ENCODE assay signal across 10 cellular contexts in genomic region chr4:133146192-133146573, GRCh38. TPM values are rescaled to one million over a fixed set of nuclear protein-coding genes. Genes with fewer than 3 reads are reported as not detected.
DNase-seq lines count a peak whose midpoint lies in the region; ATAC-seq and TF ChIP-seq lines count a peak whose summit lies in the region.
"Had no signal": no experiment of that assay in that cellular context is flagged by ENCODE, and none has a peak within 500 bp of the region (broad histone marks: within the 10 kb centered on the region; RNA-seq: fewer than 3 reads in every experiment).

No MANE protein-coding gene starts in this region.

- DNase-seq in GM23248: no peak
- DNase-seq in fibroblast of lung (ENCODE audit: low read depth in 2 of 2): no peak
- DNase-seq in prostate gland (ENCODE audit: low spot score): no peak
- no peak for DNase-seq in testis
- DNase-seq in NCI-H1105 (lab: John Stamatoyannopoulos, UW): no peak
- DNase-seq in NCI-H748 (lab: John Stamatoyannopoulos, UW; ENCODE audit: unreplicated experiment): no peak
- DNase-seq: activated CD4-positive, alpha-beta T cell treated with anti-CD3 and anti-CD28 coated beads for 4 hours had no signal

- H3K4me1 ChIP-seq in GM23248 (ENCODE audit: insufficient read depth) (0 out of 2 replicates have a peak, but pooled peaks cover 7% of the 10 kb centered on the region), OCI-LY3 (ENCODE audit: low read length) (no peaks in the 10 kb centered on the region), fibroblast of lung (ENCODE audit: control insufficient read depth, extremely low read depth, insufficient read depth, low read length) (peaks cover 5% of the 10 kb centered on the region), prostate gland (replicated peaks) (peaks cover 3% of the 10 kb centered on the region), testis (peaks cover 6% of the 10 kb centered on the region)

- intact Hi-C loops in prostate gland (cut with DNase I): loop anchor here (10.0 kb wide), 2 partner anchors 339 to 1759 kb away; no protein-coding TSS in a partner anchor
- intact Hi-C loops in testis (cut with DNase I; ENCODE audit: low total_unique reads): no loop called here

- 5 to 8% methylated on average over 6 of the region's 6 CpGs for WGBS in GM23248 (ENCODE audit: low coverage in 1 of 2, low lambda C conversion rate in 2 of 2, missing lambda C conversion rate in 2 of 2), 2 experiments
- WGBS in prostate gland: 3% methylated on average over 6 of the region's 6 CpGs
- WGBS in testis, 2 donors: 2 to 3% methylated on average over 6 of the region's 6 CpGs

- TF ChIP-seq POLR2A in prostate gland (IDR thresholded peaks at IDR 0.05) (no peak), testis (IDR thresholded peaks at IDR 0.05) (no peak)

- H3K4me2 ChIP-seq in GM23248 (ENCODE audit: unreplicated experiment): no peak overlapping the region
- peak overlapping the region; percentile 50 for H3K4me2 ChIP-seq in OCI-LY3 (ENCODE audit: low read length)
- peak overlapping the region; percentile 98 for H3K4me2 ChIP-seq in fibroblast of lung (ENCODE audit: extremely low read depth, insufficient read depth, low read length)

- in situ Hi-C loops in GM23248 (cut with MboI): no loop called here

- no peak for ATAC-seq in HG02588 (IDR thresholded peaks at IDR 0.05; ENCODE audit: unreplicated experiment)

- H3K79me2 ChIP-seq in GM23248 (ENCODE audit: insufficient read depth): no peaks in the 10 kb centered on the region
- no peaks in the 10 kb centered on the region for H3K79me2 ChIP-seq in OCI-LY3 (ENCODE audit: low read length)
- H3K79me2 ChIP-seq in fibroblast of lung (ENCODE audit: control insufficient read depth, insufficient read depth, low read length): no peaks in the 10 kb centered on the region

- peak overlapping the region; percentile 59; the same call in 1 of the 2 replicates for H3K4me3 ChIP-seq in GM23248
- H3K4me3 ChIP-seq in OCI-LY3 (ENCODE audit: low read length): peak overlapping the region; percentile 73
- peak overlapping the region; percentile 42 to 65 (median 58) for H3K4me3 ChIP-seq in fibroblast of lung (replicated peaks in 1 of 4; ENCODE audit: control extremely low read depth in 1 of 4, insufficient read depth in 1 of 4, low read depth in 3 of 4, low read length in 4 of 4)
- H3K4me3 ChIP-seq in prostate gland: peak overlapping the region; percentile 17 to 24
- H3K4me3 ChIP-seq in testis: peak overlapping the region in 1 of 2 donors; percentile 49

- no peak overlapping the region for H3K9ac ChIP-seq in GM23248
- peak overlapping the region; percentile 12 for H3K9ac ChIP-seq in OCI-LY3 (ENCODE audit: low read length)
- no peak overlapping the region for H3K9ac ChIP-seq in fibroblast of lung (ENCODE audit: insufficient read depth, low read length)

- H3F3A ChIP-seq in GM23248 (ENCODE audit: insufficient read depth): no peaks in the 10 kb centered on the region

- H3K9me3 ChIP-seq in GM23248 (ENCODE audit: low read depth) (no peaks in the 10 kb centered on the region), OCI-LY3 (ENCODE audit: insufficient read depth, low read length) (peaks cover 28% of the 10 kb centered on the region; the same call in 1 of the 2 replicates), fibroblast of lung (ENCODE audit: control insufficient read depth, insufficient read depth, low read depth, low read length) (no peaks in the 10 kb centered on the region), prostate gland (no peaks in the 10 kb centered on the region), testis (no peaks in the 10 kb centered on the region)
- H3K9me3 ChIP-seq: ovary had no signal

- peaks cover 60% of the 10 kb centered on the region for H3K27me3 ChIP-seq in GM23248 (replicated peaks; ENCODE audit: insufficient read depth)
- H3K27me3 ChIP-seq in OCI-LY3 (ENCODE audit: low read depth, low read length): no peaks in the 10 kb centered on the region
- H3K27me3 ChIP-seq in fibroblast of lung (ENCODE audit: control insufficient read depth, insufficient read depth, low read length): peaks cover 3% of the 10 kb centered on the region
- peaks cover 5% of the 10 kb centered on the region for H3K27me3 ChIP-seq in prostate gland (replicated peaks; ENCODE audit: insufficient read depth)
- H3K27me3 ChIP-seq in testis: no peaks in the 10 kb centered on the region
- H3K27me3 ChIP-seq: ovary had no signal

- H3K36me3 ChIP-seq in GM23248 (ENCODE audit: low read depth) (no peaks in the 10 kb centered on the region), OCI-LY3 (replicated peaks; ENCODE audit: low read depth, low read length) (no peaks in the 10 kb centered on the region), fibroblast of lung (ENCODE audit: control insufficient read depth, insufficient read depth, low read length) (no peaks in the 10 kb centered on the region), prostate gland (no peaks in the 10 kb centered on the region), testis (ENCODE audit: low read depth, missing control alignments) (no peaks in the 10 kb centered on the region)
- H3K36me3 ChIP-seq: ovary had no signal

- H3K27ac ChIP-seq in GM23248 (no peak overlapping the region), OCI-LY3 (ENCODE audit: low read length) (no peak overlapping the region), fibroblast of lung (ENCODE audit: insufficient read depth, low read length) (no peak overlapping the region), prostate gland (peak overlapping the region in 1 of 2 donors; percentile 41), testis (no peak overlapping the region)
- H3K27ac ChIP-seq: ovary had no signal

- no peak for TF ChIP-seq CTCF in OCI-LY3 (IDR thresholded peaks at IDR 0.05; ENCODE audit: low read depth, low read length)
- TF ChIP-seq CTCF in fibroblast of lung (conservative IDR thresholded peaks at IDR 0.05 in 1 of 2, IDR thresholded peaks at IDR 0.05 in 1 of 2; ENCODE audit: low read depth in 1 of 2, low read length in 2 of 2): no peak
- no peak for TF ChIP-seq CTCF in prostate gland (IDR thresholded peaks at IDR 0.05)
- no peak for TF ChIP-seq CTCF in testis (IDR thresholded peaks at IDR 0.05)

- no peaks in the 10 kb centered on the region for H3K9me2 ChIP-seq in GM23248 (ENCODE audit: insufficient read depth)

- H2AFZ ChIP-seq in GM23248 (peak overlapping the region; percentile 67), OCI-LY3 (ENCODE audit: low read depth, low read length) (peak overlapping the region; percentile 23; the same call in 1 of the 2 replicates), fibroblast of lung (ENCODE audit: low read length) (peak overlapping the region; percentile 62)

- H4K20me1 ChIP-seq in GM23248 (ENCODE audit: insufficient read depth): no peaks in the 10 kb centered on the region
- no peaks in the 10 kb centered on the region for H4K20me1 ChIP-seq in OCI-LY3 (ENCODE audit: insufficient read depth, low read length)
- H4K20me1 ChIP-seq in fibroblast of lung (ENCODE audit: control insufficient read depth, extremely low read depth, insufficient read depth, low read length): no peaks in the 10 kb centered on the region

RNA-seq across cellular contexts. Expression of gene PCDH10, which starts 2.9 kb away (rescaled TPM):
- 0.11 TPM in 1 of 2 replicates, not detected in the other for total RNA-seq in GM23248 (2014; rRNA removed; shearing (Covaris generic))
- polyA plus RNA-seq in GM23248 (2016; fragmentation: Nextera tagmentation; extraction: Ambion mirVana) (0.08 and 0.09 TPM in 2 replicates), fibroblast of lung (2.0 and 19.5 TPM in 2 replicates), testis (ENCODE audit: insufficient read depth, low read depth, low replicate concordance) (5.2 TPM)
- total RNA-seq in fibroblast of lung (0.26 and 0.66 TPM in 2 replicates), prostate gland (1 to 10 TPM; 3.9 to 7.2 TPM), testis (1 to 10 TPM; 3.3 to 7.2 TPM)
- polyA plus RNA-seq in fibroblast of lung (2012): 1.9 and 17.2 TPM in 2 replicates
- 8.3 and 39.9 TPM in 2 replicates for polyA minus RNA-seq in fibroblast of lung (ENCODE audit: low replicate concordance)
